Comparison of ENCODE assay signal across 8 cellular contexts in the genomic region with DNA sequence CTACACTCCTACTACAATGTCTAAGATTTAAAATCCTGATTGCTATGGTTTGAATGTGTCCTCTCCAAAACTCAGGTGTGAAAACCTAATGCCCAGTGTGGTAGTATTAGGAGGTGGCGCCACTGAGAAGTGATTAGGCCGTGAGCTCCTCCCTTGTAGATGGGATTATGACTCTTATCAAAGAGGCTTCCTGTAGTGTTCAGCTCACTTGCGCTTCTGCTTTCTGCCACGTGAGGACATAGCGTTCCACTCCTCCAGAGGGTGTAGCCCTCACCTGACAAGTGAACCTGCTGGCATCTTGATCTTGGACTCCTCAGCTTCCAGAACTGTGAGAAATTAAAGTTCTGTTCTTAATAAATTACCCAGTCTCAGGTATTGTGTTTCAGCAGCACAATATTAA.
A peak's percentile ranks its signal among the peaks of the same experiment; 100 is the strongest.
DNase-seq lines count a peak whose midpoint lies in the region; ATAC-seq and TF ChIP-seq lines count a peak whose summit lies in the region.

No MANE protein-coding gene starts in this region.

- DNase-seq in activated T-cell treated with anti-CD3 and anti-CD28 coated beads for 1 hour (ENCODE audit: low read depth) (peak; percentile 5), NCI-H69 (lab: John Stamatoyannopoulos, UW) (peak; percentile 78), amniotic epithelial cell (ENCODE audit: low read depth) (peak; percentile 32), coronary artery (ENCODE audit: low spot score) (no peak), nucleus accumbens (lab: John Stamatoyannopoulos, UW) (no peak)
- no peak for DNase-seq in activated T-cell treated with anti-CD3 and anti-CD28 coated beads, Interleukin-2, amount 50 U/mL, for 1 hour
- DNase-seq in stimulated activated CD8-positive, alpha-beta memory T cell treated with anti-CD3 and anti-CD28 coated beads, Interleukin-4, amount 100 ng/mL, for 48 hours, result peak; percentile 27

- no peak overlapping the region for H3K4me3 ChIP-seq in coronary artery

- H3K27ac ChIP-seq in coronary artery, result no peak overlapping the region

- ATAC-seq in GM18858 (IDR thresholded peaks at IDR 0.05; ENCODE audit: unreplicated experiment), result no peak

- TF ChIP-seq CTCF in coronary artery (IDR thresholded peaks at IDR 0.05), result no peak

Comparison
In these comparisons a context has a peak if more than half of its experiments do, and no peak if none do; other contexts are left out.
1. DNase-seq: peak in activated T-cell treated with anti-CD3 and anti-CD28 coated beads for 1 hour (single experiment), NCI-H69 (single experiment), amniotic epithelial cell (single experiment) and stimulated activated CD8-positive, alpha-beta memory T cell treated with anti-CD3 and anti-CD28 coated beads, Interleukin-4, amount 100 ng/mL, for 48 hours (single experiment); none in activated T-cell treated with anti-CD3 and anti-CD28 coated beads, Interleukin-2, amount 50 U/mL, for 1 hour (single experiment), coronary artery (single experiment) and nucleus accumbens (0 of 56).